8 cellular contexts compared by ENCODE assay signal in genomic region chr17:16438557-16439302, GRCh38. TPM values are rescaled to one million over a fixed set of nuclear protein-coding genes. Genes with fewer than 3 reads are reported as not detected.
DNase-seq lines count a peak whose midpoint lies in the region; ATAC-seq and TF ChIP-seq lines count a peak whose summit lies in the region.

No MANE protein-coding gene starts in this region.

- no peak for TF ChIP-seq CTCF in endodermal cell (conservative IDR thresholded peaks at IDR 0.05)

- H3K9ac ChIP-seq in endodermal cell (ENCODE audit: extremely low read depth, low read length, poor library complexity, severe bottlenecking), result peak overlapping the region; percentile 93
- H3K9ac ChIP-seq in mesendoderm (ENCODE audit: low read length), result peak overlapping the region; percentile 96

- DNase-seq in Caki2 (ENCODE audit: low read depth) (peak; percentile 98), HUDEP-2 (lab: John Stamatoyannopoulos, UW; ENCODE audit: unreplicated experiment in 76 of 76) (peak in 74 of 76 experiments; percentile 91 to 99 (median 96)), NOMO-1 treated with dmso at 0.1 percent for 144 hours (lab: John Stamatoyannopoulos, UW; ENCODE audit: unreplicated experiment) (peak; percentile 99), endodermal cell (peak; percentile 100), mesendoderm (peak; percentile 100)
- peak; percentile 92 for DNase-seq in activated CD8-positive, alpha-beta memory T cell treated with anti-CD3 and anti-CD28 coated beads, Interleukin-2, amount 50 U/mL, for 1 hour (ENCODE audit: extremely low read depth)
- DNase-seq in stimulated activated CD8-positive, alpha-beta memory T cell treated with anti-CD3 and anti-CD28 coated beads, Interleukin-12 subunit alpha, Interleukin-12 subunit beta, amount 100 ng/mL, for 4 hours (ENCODE audit: low read depth), result peak; percentile 90

- H2AK5ac ChIP-seq in mesendoderm (ENCODE audit: low read length), result peak overlapping the region; percentile 12

- peaks cover 21% of the 10 kb centered on the region for H3K79me2 ChIP-seq in mesendoderm (ENCODE audit: control insufficient read depth, insufficient read depth, low read length)

- peak overlapping the region; percentile 90 for H3K4me3 ChIP-seq in endodermal cell (ENCODE audit: low read length)
- H3K4me3 ChIP-seq in mesendoderm (ENCODE audit: low read length), result peak overlapping the region; percentile 87

- peaks cover 49% of the 10 kb centered on the region for H3K4me1 Mint-ChIP-seq in endodermal cell

- no peaks in the 10 kb centered on the region for H3K9me3 ChIP-seq in endodermal cell (ENCODE audit: control insufficient read depth, low read length)

- peak overlapping the region; percentile 97 for H3K4me3 Mint-ChIP-seq in endodermal cell

- peak; percentile 71 for ATAC-seq in GM21390 (IDR thresholded peaks at IDR 0.05; ENCODE audit: unreplicated experiment)

- H2BK5ac ChIP-seq in mesendoderm (ENCODE audit: low read length), result peak overlapping the region; percentile 95

- H4K5ac ChIP-seq in mesendoderm (ENCODE audit: low read length), result peak overlapping the region; percentile 85

- H3K4me2 ChIP-seq in mesendoderm (ENCODE audit: low read length), result peak overlapping the region; percentile 94

- peaks cover 42% of the 10 kb centered on the region for H3K36me3 Mint-ChIP-seq in endodermal cell (ENCODE audit: low read depth)

- peak overlapping the region; percentile 93 for H3K18ac ChIP-seq in mesendoderm (ENCODE audit: low read length)

- 0 to 1% methylated on average over 22 to 46 of the region's 46 CpGs for WGBS in endodermal cell (ENCODE audit: insufficient coverage in 1 of 2, insufficient read length in 1 of 2), 2 experiments
- no CpG with 5 or more reads among the region's 46 CpGs for WGBS in mesendoderm (ENCODE audit: extremely low coverage, insufficient coverage, low lambda C conversion rate)

- in situ Hi-C loops in Caki2 (cut with HindIII; ENCODE audit: low pct_unique_long_range_greater_than_20kb, low sequenced_read_pairs), result no loop called here

- H2BK120ac ChIP-seq in mesendoderm (ENCODE audit: low read depth, low read length), result peak overlapping the region; percentile 7

- H3K27ac ChIP-seq in endodermal cell (ENCODE audit: low read depth, low read length) (peak overlapping the region; percentile 70), mesendoderm (ENCODE audit: low read depth, low read length) (peak overlapping the region; percentile 74)

- peaks cover 7% of the 10 kb centered on the region for H3K79me1 ChIP-seq in mesendoderm (ENCODE audit: low read length)

- H3K56ac ChIP-seq in mesendoderm (ENCODE audit: low read length), result peak overlapping the region; percentile 99

- no peaks in the 10 kb centered on the region for H3K9me3 Mint-ChIP-seq in endodermal cell

- peak overlapping the region; percentile 93 for H3K27ac Mint-ChIP-seq in endodermal cell

- H3K27me3 Mint-ChIP-seq in endodermal cell (ENCODE audit: insufficient read depth), result no peaks in the 10 kb centered on the region

- H3K4me1 ChIP-seq in endodermal cell (ENCODE audit: control insufficient read depth, insufficient read depth, low read length) (peaks cover 9% of the 10 kb centered on the region), mesendoderm (ENCODE audit: control insufficient read depth, low read depth, low read length) (peaks cover 12% of the 10 kb centered on the region)

- H3K36me3 ChIP-seq in endodermal cell (ENCODE audit: control insufficient read depth, insufficient read depth, low read length) (peaks cover 46% of the 10 kb centered on the region), mesendoderm (ENCODE audit: control insufficient read depth, insufficient read depth, low read length) (peaks cover 23% of the 10 kb centered on the region)

- peak overlapping the region; percentile 11 for H3K23ac ChIP-seq in mesendoderm (ENCODE audit: low read length)

- H3K4ac ChIP-seq in mesendoderm (ENCODE audit: low read depth, low read length), result peak overlapping the region; percentile 97

- no peak overlapping the region for H4K8ac ChIP-seq in mesendoderm (ENCODE audit: low read depth, low read length)

- H2BK15ac ChIP-seq in mesendoderm (replicated peaks; ENCODE audit: low read depth), result no peak overlapping the region

- H3K27me3 ChIP-seq in endodermal cell (ENCODE audit: control insufficient read depth, insufficient read depth, low read length, poor library complexity, severe bottlenecking) (no peaks in the 10 kb centered on the region), mesendoderm (ENCODE audit: insufficient read depth, low read length, poor library complexity) (no peaks in the 10 kb centered on the region)

RNA-seq across cellular contexts. Expression of gene TRPV2, which starts 23.4 kb away (rescaled TPM):
- total RNA-seq in Caki2 (2014; rRNA removed; shearing (Covaris generic); ENCODE audit: low replicate concordance), result 1.2 TPM in 1 of 2 replicates, not detected in the other
- 1 to 10 TPM in 1 of 2 donors, under 1 TPM in 1; 0.51 to 1.1 TPM for total RNA-seq in endodermal cell
- polyA plus RNA-seq in endodermal cell (2013, experiment 1 of 2), result 1.4 TPM
- 2.1 TPM for polyA plus RNA-seq in endodermal cell (2013, experiment 2 of 2)
- 1.3 TPM for polyA plus RNA-seq in mesendoderm (2013, experiment 1 of 2)
- 1.9 TPM for polyA plus RNA-seq in mesendoderm (2013, experiment 2 of 2)

RNA-seq across cellular contexts. Expression of gene LRRC75A, which starts 53.3 kb away (rescaled TPM):
- 0.06 and 1.1 TPM in 2 replicates for total RNA-seq in Caki2 (2014; rRNA removed; shearing (Covaris generic); ENCODE audit: low replicate concordance)
- total RNA-seq in endodermal cell, result 1 to 10 TPM; 3.2 to 5.0 TPM
- 6.6 TPM for polyA plus RNA-seq in endodermal cell (2013, experiment 1 of 2)
- 5.7 TPM for polyA plus RNA-seq in endodermal cell (2013, experiment 2 of 2)
- 1.1 TPM for polyA plus RNA-seq in mesendoderm (2013, experiment 1 of 2)
- 1.3 TPM for polyA plus RNA-seq in mesendoderm (2013, experiment 2 of 2)

RNA-seq across cellular contexts. Expression of gene UBB, which starts 57.8 kb away (rescaled TPM):
- 819 and 952 TPM in 2 replicates for total RNA-seq in Caki2 (2014; rRNA removed; shearing (Covaris generic); ENCODE audit: low replicate concordance)
- total RNA-seq in endodermal cell, result 1,000 to 10,000 TPM; 1,658 to 1,721 TPM
- polyA plus RNA-seq in endodermal cell (2013, experiment 1 of 2), result 2,166 TPM
- 2,122 TPM for polyA plus RNA-seq in endodermal cell (2013, experiment 2 of 2)
- polyA plus RNA-seq in mesendoderm (2013, experiment 1 of 2), result 2,431 TPM
- polyA plus RNA-seq in mesendoderm (2013, experiment 2 of 2), result 2,399 TPM

Comparison
In these comparisons a context has a peak if more than half of its experiments do, and no peak if none do; other contexts are left out.
1. Peak in every context shown above with its lines: DNase-seq, ATAC-seq, H3K4me3 ChIP-seq and H3K27ac ChIP-seq.